ENCODE assay signal across 27 cellular contexts in genomic region chrX:139134316-139134715, GRCh38.
"Had no signal": no experiment of that assay in that cellular context is flagged by ENCODE, and none has a peak within 500 bp of the region (broad histone marks: within the 10 kb centered on the region; RNA-seq: fewer than 3 reads in every experiment).

No MANE protein-coding gene starts in this region.

- H3K27me3 ChIP-seq: stomach, suprapubic skin, testis, thyroid gland, tibial artery, tibial nerve, transverse colon, upper lobe of left lung, upper lobe of right lung, vagina had no signal

- H3K36me3 ChIP-seq: stomach, suprapubic skin, thoracic aorta, thyroid gland, tibial artery, tibial nerve, transverse colon, upper lobe of left lung, upper lobe of right lung, uterus, vagina had no signal

- FAIRE-seq: urothelium cell line had no signal

- H3K4me3 ChIP-seq: stomach, suprapubic skin, testis, thoracic aorta, thyroid gland, tibial artery, tibial nerve, transverse colon, upper lobe of left lung, upper lobe of right lung, uterus, vagina had no signal

- DNase-seq: stimulated activated CD4-positive, alpha-beta T cell treated with anti-CD3 and anti-CD28 coated beads, Interleukin-2, amount 100 ng/mL, for 48 hours; stimulated activated CD4-positive, alpha-beta T cell treated with anti-CD3 and anti-CD28 coated beads, Interleukin-4, amount 100 ng/mL, for 1 hour; stimulated activated CD4-positive, alpha-beta T cell treated with anti-CD3 and anti-CD28 coated beads, Interleukin-4, amount 100 ng/mL, for 24 hours; stimulated activated CD4-positive, alpha-beta T cell treated with anti-CD3 and anti-CD28 coated beads, Interleukin-4, amount 100 ng/mL, for 4 hours; stimulated activated CD8-positive, alpha-beta memory T cell treated with anti-CD3 and anti-CD28 coated beads, Interleukin-4, amount 100 ng/mL, for 48 hours; stimulated activated naive B cell treated with anti-CD40 and anti-IgM and Interleukin-4, amounts not matched to agents 10 μg/mL and 1 μg/mL and 100 μg/mL, for 72 hours; stimulated activated naive CD4-positive, alpha-beta T cell; stimulated activated naive CD4-positive, alpha-beta T cell treated with Interleukin-2 at 50 U/mL for 16 hours; stimulated activated naive CD8-positive, alpha-beta T cell treated with anti-CD3 and anti-CD28 coated beads, Interleukin-15, amount 100 ng/mL, for 72 hours; stimulated activated naive CD8-positive, alpha-beta T cell treated with anti-CD3 and anti-CD28 coated beads, Interleukin-15, Interleukin-2, amounts not matched to agents 100 U/mL and 50 U/mL, for 24 hours; stomach; substantia nigra; testis; thyroid gland; tibial artery; transverse colon; trophoblast cell; upper lobe of left lung; upper lobe of right lung; uterus had no signal

- ATAC-seq: stimulated activated effector memory CD8-positive, alpha-beta T cell treated with anti-CD3 and anti-CD28 coated beads, Interleukin-12 subunit alpha, Interleukin-12 subunit beta, amount 100 ng/mL, for 72 hours; stimulated activated memory B cell treated with anti-CD40 and anti-IgM and Interleukin-4, amounts not matched to agents 10 μg/mL and 1 μg/mL and 100 μg/mL, for 72 hours; stimulated activated naive B cell treated with anti-CD40 and anti-IgM and Interleukin-4, amounts not matched to agents 10 μg/mL and 1 μg/mL and 100 μg/mL, for 72 hours; stimulated activated naive CD8-positive, alpha-beta T cell treated with anti-CD3 and anti-CD28 coated beads, Interleukin-15, amount 100 ng/mL, for 72 hours; stimulated activated naive CD8-positive, alpha-beta T cell treated with anti-CD3 and anti-CD28 coated beads, Interleukin-15, Interleukin-2, amounts not matched to agents 100 U/mL and 50 U/mL, for 24 hours; upper lobe of right lung had no signal

- H3K4me1 ChIP-seq: stomach, suprapubic skin, testis, thyroid gland, tibial artery, tibial nerve, transverse colon, upper lobe of left lung, upper lobe of right lung, uterus, vagina had no signal

- H3K9me3 ChIP-seq: stomach, suprapubic skin, testis, thoracic aorta, thyroid gland, tibial artery, tibial nerve, transverse colon, upper lobe of left lung, upper lobe of right lung, uterus, vagina had no signal

- H3K27ac ChIP-seq: stomach, suprapubic skin, testis, thoracic aorta, thyroid gland, tibial artery, tibial nerve, transverse colon, upper lobe of left lung, upper lobe of right lung, uterus, vagina had no signal
